Comparison of ENCODE assay signal across 8 cellular contexts in genomic region chr4:87005690-87006461, GRCh38.
DNase-seq lines count a peak whose midpoint lies in the region; ATAC-seq, FAIRE-seq and TF ChIP-seq lines count a peak whose summit lies in the region.

No MANE protein-coding gene starts in this region.

- H3K27me3 ChIP-seq in SJCRH30: no peaks in the 10 kb centered on the region
- H3K27me3 ChIP-seq in bronchial epithelial cell (ENCODE audit: control insufficient read depth, insufficient read depth, low read length): no peaks in the 10 kb centered on the region

- peak; percentile 16 for TF ChIP-seq POLR2A in GM15510 (IDR thresholded peaks at IDR 0.05; ENCODE audit: borderline replicate concordance, extremely low read depth, insufficient read length)

- peak overlapping the region; percentile 98 for H3K27ac ChIP-seq in SJCRH30

- H3K9me3 Mint-ChIP-seq in memory B cell: no peaks in the 10 kb centered on the region

- no peaks in the 10 kb centered on the region for H3K36me3 ChIP-seq in SJCRH30
- peaks cover 1% of the 10 kb centered on the region for H3K36me3 ChIP-seq in bronchial epithelial cell (ENCODE audit: control insufficient read depth, insufficient read depth, low read length)

- H3K4me3 ChIP-seq in SJCRH30 (peak overlapping the region; percentile 88), bronchial epithelial cell (ENCODE audit: low read depth, low read length) (peak overlapping the region; percentile 70)

- H3K9me3 ChIP-seq in SJCRH30 (replicated peaks): no peaks in the 10 kb centered on the region

- no peaks in the 10 kb centered on the region for H3K27me3 Mint-ChIP-seq in memory B cell

- H3K4me3 Mint-ChIP-seq in memory B cell: peak overlapping the region; percentile 96

- FAIRE-seq in bronchial epithelial cell (lab: Jason Lieb, UNC): no peak

- DNase-seq in SJCRH30 (peak; percentile 36 to 69), bronchial epithelial cell (ENCODE audit: low read depth) (no peak), memory B cell (ENCODE audit: low spot score in 2 of 2) (peak; percentile 3 to 18), NCI-H2196 (lab: John Stamatoyannopoulos, UW; ENCODE audit: unreplicated experiment) (no peak), retina (no peak)
- peak; percentile 39 for DNase-seq in stimulated activated naive CD8-positive, alpha-beta T cell treated with anti-CD3 and anti-CD28 coated beads, Interleukin-15, Interleukin-2, amounts not matched to agents 100 U/mL and 50 U/mL, for 24 hours

- peak overlapping the region; percentile 97 for H3K27ac Mint-ChIP-seq in memory B cell

- H3K4me1 Mint-ChIP-seq in memory B cell: peaks cover 33% of the 10 kb centered on the region

- H3K4me1 ChIP-seq in SJCRH30: 0 out of 2 replicates have a peak, but pooled peaks cover 3% of the 10 kb centered on the region

- no peaks in the 10 kb centered on the region for H3K36me3 Mint-ChIP-seq in memory B cell

- TF ChIP-seq CTCF in bronchial epithelial cell (IDR thresholded peaks at IDR 0.05; ENCODE audit: insufficient read depth, low read length, severe bottlenecking): no peak

- ATAC-seq in HG02970 (IDR thresholded peaks at IDR 0.05; ENCODE audit: low FRiP score, unreplicated experiment) (peak; percentile 12), memory B cell (ENCODE audit: low read depth) (no peak)
- ATAC-seq in stimulated activated naive CD8-positive, alpha-beta T cell treated with anti-CD3 and anti-CD28 coated beads, Interleukin-15, Interleukin-2, amounts not matched to agents 100 U/mL and 50 U/mL, for 24 hours: peak; percentile 33

Comparison
In these comparisons a context has a peak if more than half of its experiments do, and no peak if none do; other contexts are left out.
1. DNase-seq: peak in SJCRH30 (2 of 2), memory B cell (2 of 2) and stimulated activated naive CD8-positive, alpha-beta T cell treated with anti-CD3 and anti-CD28 coated beads, Interleukin-15, Interleukin-2, amounts not matched to agents 100 U/mL and 50 U/mL, for 24 hours (single experiment); none in bronchial epithelial cell (single experiment), NCI-H2196 (single experiment) and retina (single experiment).